Comparison of ENCODE assay signal across 10 cellular contexts in genomic region chr16:15952265-15952711, GRCh38. TPM values are rescaled to one million over a fixed set of nuclear protein-coding genes. Genes with fewer than 3 reads are reported as not detected.
A peak's percentile ranks its signal among the peaks of the same experiment; 100 is the strongest.
DNase-seq lines count a peak whose midpoint lies in the region; ATAC-seq, FAIRE-seq and TF ChIP-seq lines count a peak whose summit lies in the region.
"Had no signal": no experiment of that assay in that cellular context is flagged by ENCODE, and none has a peak within 500 bp of the region (broad histone marks: within the 10 kb centered on the region; RNA-seq: fewer than 3 reads in every experiment).

No MANE protein-coding gene starts in this region.

- H3K4me1 Mint-ChIP-seq in activated CD8-positive, alpha-beta memory T cell treated with anti-CD3 and anti-CD28 coated beads, Interleukin-2, amount 10 ng/mL, durations not matched to agents 7 days and 5 days = peaks cover 61% of the 10 kb centered on the region

- no peak for FAIRE-seq in GM12892 (lab: Jason Lieb, UNC)
- no peak for FAIRE-seq in GM12891 (lab: Jason Lieb, UNC)
- FAIRE-seq: urothelium cell line had no signal

- H3K4me3 ChIP-seq in right atrium auricular region = no peak overlapping the region
- no peak overlapping the region for H3K4me3 ChIP-seq in suprapubic skin

- ATAC-seq in activated CD8-positive, alpha-beta memory T cell treated with anti-CD3 and anti-CD28 coated beads, Interleukin-2, amount 10 ng/mL, durations not matched to agents 7 days and 5 days = no peak

- CTCF ChIA-PET in activated CD8-positive, alpha-beta memory T cell treated with anti-CD3 and anti-CD28 coated beads, Interleukin-2, amount 10 ng/mL, durations not matched to agents 7 days and 5 days (lab: Charles Lee) = interaction anchor here (1.4 to 3.1 kb wide), 2 partner anchors 12 to 78 kb away, joined by 4 to 9 read pairs; no protein-coding TSS in a partner anchor

- WGBS in suprapubic skin = 46% methylated on average over 5 of the region's 5 CpGs

- H3K4me1 ChIP-seq in right atrium auricular region = peaks cover 0 to 31% of the 10 kb centered on the region in 2 donors
- H3K4me1 ChIP-seq in suprapubic skin = peaks cover 45% of the 10 kb centered on the region

- H3K36me3 ChIP-seq in right atrium auricular region (no peaks in the 10 kb centered on the region), suprapubic skin (no peaks in the 10 kb centered on the region)

- H3K27me3 ChIP-seq in right atrium auricular region = no peaks in the 10 kb centered on the region
- no peaks in the 10 kb centered on the region for H3K27me3 ChIP-seq in suprapubic skin

- no peak for TF ChIP-seq EP300 in suprapubic skin (IDR thresholded peaks at IDR 0.05)

- peak overlapping the region; percentile 51 to 55 for H3K27ac ChIP-seq in right atrium auricular region
- H3K27ac ChIP-seq in suprapubic skin = peak overlapping the region; percentile 25

- no peaks in the 10 kb centered on the region for H3K9me3 Mint-ChIP-seq in activated CD8-positive, alpha-beta memory T cell treated with anti-CD3 and anti-CD28 coated beads, Interleukin-2, amount 10 ng/mL, durations not matched to agents 7 days and 5 days (ENCODE audit: low read depth)

- TF ChIP-seq POLR2A in suprapubic skin (IDR thresholded peaks at IDR 0.05) (no peak), GM12892 (IDR thresholded peaks at IDR 0.05; ENCODE audit: low read depth, low read length) (no peak), GM12891 (IDR thresholded peaks at IDR 0.05; ENCODE audit: low read depth, low read length) (no peak)

- H3K27ac Mint-ChIP-seq in activated CD8-positive, alpha-beta memory T cell treated with anti-CD3 and anti-CD28 coated beads, Interleukin-2, amount 10 ng/mL, durations not matched to agents 7 days and 5 days = peak overlapping the region; percentile 75

- peaks cover 25% of the 10 kb centered on the region for H3K36me3 Mint-ChIP-seq in activated CD8-positive, alpha-beta memory T cell treated with anti-CD3 and anti-CD28 coated beads, Interleukin-2, amount 10 ng/mL, durations not matched to agents 7 days and 5 days

- H3K9me3 ChIP-seq in right atrium auricular region (no peaks in the 10 kb centered on the region), suprapubic skin (no peaks in the 10 kb centered on the region)

- H3K27me3 Mint-ChIP-seq in activated CD8-positive, alpha-beta memory T cell treated with anti-CD3 and anti-CD28 coated beads, Interleukin-2, amount 10 ng/mL, durations not matched to agents 7 days and 5 days = no peaks in the 10 kb centered on the region

- H3K4me3 Mint-ChIP-seq in activated CD8-positive, alpha-beta memory T cell treated with anti-CD3 and anti-CD28 coated beads, Interleukin-2, amount 10 ng/mL, durations not matched to agents 7 days and 5 days = peak overlapping the region; percentile 91

- TF ChIP-seq CTCF in right atrium auricular region (IDR thresholded peaks at IDR 0.05) (no peak), suprapubic skin (IDR thresholded peaks at IDR 0.05) (no peak)

- no peak for DNase-seq in activated CD8-positive, alpha-beta memory T cell treated with anti-CD3 and anti-CD28 coated beads, Interleukin-2, amount 10 ng/mL, durations not matched to agents 7 days and 5 days
- DNase-seq in activated CD8-positive, alpha-beta memory T cell treated with anti-CD3 and anti-CD28 coated beads for 24 hours = no peak
- DNase-seq in activated CD4-positive, alpha-beta T cell treated with anti-CD3 and anti-CD28 coated beads, Interleukin-2, amount 50 U/mL, for 4 hours = peak; percentile 15 to 26
- no peak for DNase-seq in right atrium auricular region (ENCODE audit: low spot score)
- DNase-seq in suprapubic skin (ENCODE audit: low spot score in 2 of 2) = no peak
- DNase-seq in GM12892 (ENCODE audit: insufficient read length) = no peak
- no peak for DNase-seq in LoVo (ENCODE audit: low spot score)
- no peak for DNase-seq in GM12891 (ENCODE audit: insufficient read length, low spot score)
- DNase-seq: foreskin fibroblast had no signal

TF ChIP-seq in GM12891, 5 proteins besides CTCF, POLR2A, EP300 and RAD21:
- TF ChIP-seq POLR2AphosphoS5 (IDR thresholded peaks at IDR 0.05; ENCODE audit: low read depth, low read length) (no peak), TAF1 (IDR thresholded peaks at IDR 0.05; ENCODE audit: low read depth, low read length) (no peak), PAX5 (IDR thresholded peaks at IDR 0.05; ENCODE audit: insufficient read depth, low read length, severe bottlenecking) (no peak), POU2F2 (IDR thresholded peaks at IDR 0.05; ENCODE audit: low read depth, low read length) (no peak)

RNA-seq across cellular contexts. Expression of gene ABCC1, which starts 2.9 kb away (rescaled TPM):
- total RNA-seq in activated CD8-positive, alpha-beta memory T cell treated with anti-CD3 and anti-CD28 coated beads, Interleukin-2, amount 10 ng/mL, durations not matched to agents 7 days and 5 days = 10 to 100 TPM; 54.9 to 76.8 TPM
- total RNA-seq in right atrium auricular region (10 to 100 TPM; 15.2 to 27.5 TPM), suprapubic skin (10 to 100 TPM; 22.1 to 37.4 (median 27.2) TPM)
- polyA plus RNA-seq in GM12892 (2012; ENCODE audit: missing spikeins) = 22.3 TPM
- 18.8 TPM for polyA plus RNA-seq in GM12891 (2012; ENCODE audit: low read depth, missing spikeins)

Comparison
In these comparisons a context has a peak if more than half of its experiments do, and no peak if none do; other contexts are left out.
1. DNase-seq: peak in activated CD4-positive, alpha-beta T cell treated with anti-CD3 and anti-CD28 coated beads, Interleukin-2, amount 50 U/mL, for 4 hours (2 of 2); none in activated CD8-positive, alpha-beta memory T cell treated with anti-CD3 and anti-CD28 coated beads, Interleukin-2, amount 10 ng/mL, durations not matched to agents 7 days and 5 days (single experiment), activated CD8-positive, alpha-beta memory T cell treated with anti-CD3 and anti-CD28 coated beads for 24 hours (single experiment), right atrium auricular region (single experiment), suprapubic skin (0 of 2), GM12892 (single experiment), LoVo (single experiment) and GM12891 (single experiment).